Comparison of ENCODE assay signal across 1 cellular context in the genomic region with DNA sequence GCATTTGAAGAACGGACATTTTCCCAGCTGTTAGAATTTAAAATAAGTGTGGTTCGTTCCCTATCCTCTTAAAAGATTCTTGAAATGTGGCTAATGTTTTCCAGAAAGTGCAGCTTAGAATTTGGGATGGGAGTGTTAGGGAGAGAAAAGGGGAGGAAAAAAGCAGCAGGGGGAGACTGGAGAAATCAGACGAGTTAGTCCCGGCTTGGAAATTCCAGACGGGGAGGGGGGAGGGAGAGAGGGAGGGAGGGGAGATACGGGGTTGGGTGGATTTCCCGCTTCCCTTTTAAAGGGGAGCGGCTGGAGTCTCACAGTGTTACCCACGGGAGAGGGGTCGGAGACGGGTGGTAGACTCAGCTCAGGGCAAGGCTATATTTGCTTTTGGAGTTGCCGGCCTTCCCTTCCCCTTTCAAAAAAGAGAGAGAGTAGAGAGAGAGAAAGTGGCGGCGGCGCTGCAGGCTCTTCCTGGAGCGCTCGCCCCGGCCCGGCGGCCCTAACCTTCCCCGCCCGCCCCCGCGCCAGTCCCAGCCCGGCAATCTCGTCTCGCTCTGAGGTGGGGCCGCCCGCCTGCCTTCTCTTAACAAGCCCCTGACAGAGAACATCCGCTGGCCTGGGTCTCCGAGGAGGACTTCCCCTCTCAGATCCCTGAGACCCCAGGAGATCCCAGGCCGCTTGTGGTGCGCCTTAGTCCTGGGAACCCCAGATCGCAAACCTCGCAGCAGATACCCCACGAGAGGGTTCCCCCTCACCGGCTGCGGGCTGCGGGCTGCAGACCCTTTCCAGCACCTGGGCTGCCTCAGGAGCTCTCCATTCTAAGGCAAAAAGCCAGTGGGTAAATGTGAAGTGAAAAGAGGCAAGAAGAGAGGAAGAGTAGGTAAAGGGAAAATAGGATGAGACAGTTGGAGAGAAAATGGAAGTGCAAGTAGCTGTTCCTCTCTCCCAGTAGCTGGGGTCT.
TF ChIP-seq lines count a peak whose summit lies in the region.

No MANE protein-coding gene starts in this region.

TF ChIP-seq in H1, 55 proteins besides CTCF, POLR2A, EP300 and RAD21 (continued from another document):
- TF ChIP-seq, protein P1, sequence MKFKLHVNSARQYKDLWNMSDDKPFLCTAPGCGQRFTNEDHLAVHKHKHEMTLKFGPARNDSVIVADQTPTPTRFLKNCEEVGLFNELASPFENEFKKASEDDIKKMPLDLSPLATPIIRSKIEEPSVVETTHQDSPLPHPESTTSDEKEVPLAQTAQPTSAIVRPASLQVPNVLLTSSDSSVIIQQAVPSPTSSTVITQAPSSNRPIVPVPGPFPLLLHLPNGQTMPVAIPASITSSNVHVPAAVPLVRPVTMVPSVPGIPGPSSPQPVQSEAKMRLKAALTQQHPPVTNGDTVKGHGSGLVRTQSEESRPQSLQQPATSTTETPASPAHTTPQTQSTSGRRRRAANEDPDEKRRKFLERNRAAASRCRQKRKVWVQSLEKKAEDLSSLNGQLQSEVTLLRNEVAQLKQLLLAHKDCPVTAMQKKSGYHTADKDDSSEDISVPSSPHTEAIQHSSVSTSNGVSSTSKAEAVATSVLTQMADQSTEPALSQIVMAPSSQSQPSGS (IDR thresholded peaks at IDR 0.05; ENCODE audit: low read length) = no peak
- TF ChIP-seq GABPA (IDR thresholded peaks at IDR 0.05; ENCODE audit: borderline replicate concordance, insufficient read depth, low read length) (no peak), TBP (IDR thresholded peaks at IDR 0.05; ENCODE audit: low read depth, low read length) (no peak), TAF1 (IDR thresholded peaks at IDR 0.05; ENCODE audit: low read depth, low read length) (no peak), POLR2AphosphoS5 (IDR thresholded peaks at IDR 0.05; ENCODE audit: low read depth, low read length) (0 out of 2 replicates have a peak, but pooled peaks have one; percentile 30), HDAC6 (IDR thresholded peaks at IDR 0.05; ENCODE audit: low read depth, low read length) (no peak)
